Comparison of ENCODE assay signal across 24 cellular contexts in the genomic region with DNA sequence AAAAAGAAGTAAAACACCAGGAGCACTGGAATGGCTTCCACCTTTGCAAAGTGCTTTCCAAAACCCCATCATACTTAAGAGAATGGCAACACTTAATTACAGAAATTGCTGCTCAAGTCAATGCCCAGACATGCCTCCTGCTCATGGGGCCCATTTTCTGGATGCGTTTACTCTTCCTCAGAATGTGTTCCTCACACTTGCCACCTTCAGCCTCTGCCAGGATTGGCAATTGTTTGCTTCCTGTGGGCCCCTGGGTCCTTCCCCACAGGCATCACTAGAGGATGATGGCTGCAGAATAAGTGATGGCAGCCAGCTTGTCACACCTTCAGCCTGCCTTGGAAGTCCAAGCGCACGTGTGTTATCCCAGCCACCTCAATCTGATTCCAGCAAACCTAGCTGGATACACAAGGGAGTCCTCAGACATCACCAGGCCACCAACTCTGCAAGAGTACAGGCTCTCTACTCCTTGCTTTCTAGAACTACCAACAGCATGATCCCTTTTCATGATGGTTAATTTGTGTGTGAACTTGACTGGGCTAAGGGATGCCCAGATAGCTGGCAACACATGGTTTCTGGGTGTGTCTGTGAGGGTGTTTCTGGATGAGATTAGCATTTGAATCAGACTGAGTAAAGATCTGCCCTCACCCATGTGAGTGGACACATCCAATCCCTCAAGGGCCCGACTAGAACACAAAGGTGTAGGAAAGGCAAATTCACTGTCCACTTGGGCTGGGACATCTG. TPM values are rescaled to one million over a fixed set of nuclear protein-coding genes. Genes with fewer than 3 reads are reported as not detected.
"Had no signal": no experiment of that assay in that cellular context is flagged by ENCODE, and none has a peak within 500 bp of the region (broad histone marks: within the 10 kb centered on the region; RNA-seq: fewer than 3 reads in every experiment).

No MANE protein-coding gene starts in this region.

- DNase-seq: activated CD4-positive, alpha-beta T cell treated with anti-CD3 and anti-CD28 coated beads for 1 hour; activated CD8-positive, alpha-beta memory T cell treated with anti-CD3 and anti-CD28 coated beads, Interleukin-2, amount 50 U/mL, for 48 hours; activated naive CD4-positive, alpha-beta T cell treated with Interleukin-2 at 50 U/mL for 16 hours; activated T-cell treated with anti-CD3 and anti-CD28 coated beads, Interleukin-2, amount 50 U/mL, for 4 hours; anterior cingulate cortex; body of pancreas; effector CD8-positive, alpha-beta T cell; foreskin fibroblast; heart right ventricle; islet precursor cell; left cardiac atrium; occipital lobe; sigmoid colon; stimulated activated CD4-positive, alpha-beta T cell treated with anti-CD3 and anti-CD28 coated beads, Interleukin-2, amount 100 ng/mL, for 48 hours; stimulated activated CD8-positive, alpha-beta memory T cell treated with anti-CD3 and anti-CD28 coated beads, Interleukin-4, amount 100 ng/mL, for 48 hours; stimulated activated naive CD4-positive, alpha-beta T cell; testis; trophoblast cell; WERI-Rb-1 had no signal

- H3K36me3 Mint-ChIP-seq: memory B cell had no signal

- H3K4me1 ChIP-seq: testis, vagina had no signal

- H3K4me3 ChIP-seq: body of pancreas, heart right ventricle, sigmoid colon, testis, vagina had no signal

- H3K27me3 ChIP-seq: body of pancreas, sigmoid colon, testis, vagina had no signal

- H3K4me3 Mint-ChIP-seq: activated T-cell treated with anti-CD3 and anti-CD28 coated beads, Interleukin-2, amount 50 U/mL, for 4 hours; dendritic cell treated with granulocyte-macrophage colony-stimulating factor and Interleukin-4, amounts not matched to agents 40 ng/mL and 50 ng/mL, for 4 days; memory B cell had no signal

- H3K9me3 Mint-ChIP-seq: activated T-cell treated with anti-CD3 and anti-CD28 coated beads, Interleukin-2, amount 50 U/mL, for 4 hours; dendritic cell treated with granulocyte-macrophage colony-stimulating factor and Interleukin-4, amounts not matched to agents 40 ng/mL and 50 ng/mL, for 4 days; memory B cell had no signal

- H3K27me3 Mint-ChIP-seq: dendritic cell treated with granulocyte-macrophage colony-stimulating factor and Interleukin-4, amounts not matched to agents 40 ng/mL and 50 ng/mL, for 4 days; memory B cell had no signal

- FAIRE-seq: TTC549 had no signal

- H3K36me3 ChIP-seq: heart right ventricle, sigmoid colon, vagina, WERI-Rb-1 had no signal

- H3K27ac Mint-ChIP-seq: dendritic cell treated with granulocyte-macrophage colony-stimulating factor and Interleukin-4, amounts not matched to agents 40 ng/mL and 50 ng/mL, for 4 days; memory B cell had no signal

- H3K27ac ChIP-seq: body of pancreas, heart right ventricle, sigmoid colon, testis, vagina, WERI-Rb-1 had no signal

- H3K9me3 ChIP-seq: body of pancreas, heart right ventricle, sigmoid colon, testis, vagina had no signal

- ATAC-seq: activated T-cell treated with anti-CD3 and anti-CD28 coated beads, Interleukin-2, amount 50 U/mL, for 4 hours; body of pancreas; heart right ventricle; left cardiac atrium had no signal

RNA-seq across cellular contexts. Expression of gene NUP210, which starts 4.9 kb away (rescaled TPM):
- total RNA-seq: myocyte had no signal
